18 cellular contexts compared by ENCODE assay signal in the genomic region with DNA sequence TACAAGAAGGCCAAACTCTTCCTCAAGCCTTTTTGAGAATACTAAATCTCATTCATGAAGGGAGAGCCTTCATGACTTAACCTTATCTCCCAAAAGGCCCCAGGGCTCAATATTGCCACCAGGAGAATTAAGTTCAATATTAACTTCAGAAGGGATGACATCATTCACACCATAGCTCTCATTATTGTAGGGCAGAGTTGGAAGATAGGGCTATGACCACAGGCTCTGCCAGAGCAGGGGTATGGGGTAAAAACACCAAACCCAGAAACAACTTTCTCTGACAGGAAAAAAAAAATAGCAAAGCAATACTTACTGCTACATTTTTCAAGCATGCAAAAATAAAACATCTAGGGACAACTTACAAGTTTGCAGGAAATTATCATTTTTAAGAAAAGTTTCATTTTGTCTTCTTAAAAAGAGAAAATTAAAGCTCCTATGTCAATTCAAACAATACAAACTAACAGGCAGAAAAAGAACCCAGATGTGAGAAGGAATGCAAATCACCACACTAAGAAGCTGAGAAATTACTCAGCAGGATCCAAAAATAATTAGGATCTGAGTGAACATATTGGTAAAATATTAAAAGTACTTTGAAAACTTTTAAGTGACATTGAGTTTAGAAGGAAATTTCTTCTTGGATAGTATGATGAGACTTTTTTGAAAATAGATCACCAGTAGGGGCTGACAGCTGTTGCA.
"Had no signal": no experiment of that assay in that cellular context is flagged by ENCODE, and none has a peak within 500 bp of the region (broad histone marks: within the 10 kb centered on the region; RNA-seq: fewer than 3 reads in every experiment).

No MANE protein-coding gene starts in this region.

- H3K4me3 ChIP-seq: hepatocyte, lung, pancreas, smooth muscle cell, tibial artery, upper lobe of left lung, uterus had no signal

- H2AFZ ChIP-seq: hepatocyte had no signal

- DNase-seq: effector memory CD8-positive, alpha-beta T cell; foreskin keratinocyte; head of caudate nucleus; left colon; left ventricle myocardium superior; mesenchymal stem cell; naive B cell; occipital lobe; pancreas; right cardiac atrium; stimulated activated CD4-positive, alpha-beta T cell treated with anti-CD3 and anti-CD28 coated beads, Interleukin-2, amount 100 ng/mL, for 48 hours; stimulated activated naive CD4-positive, alpha-beta T cell treated with Interleukin-2 at 50 U/mL for 16 hours; tibial artery; upper lobe of left lung; uterus had no signal

- H3K79me2 ChIP-seq: hepatocyte had no signal

- FAIRE-seq: pancreas had no signal

- H3K4me2 ChIP-seq: hepatocyte, smooth muscle cell had no signal

- H3K27me3 ChIP-seq: foreskin keratinocyte, hepatocyte, pancreas, tibial artery, upper lobe of left lung, uterus had no signal

- H3K9me3 ChIP-seq: pancreas, uterus had no signal

- H3K36me3 ChIP-seq: pancreas, tibial artery, upper lobe of left lung, uterus had no signal

- ATAC-seq: effector memory CD8-positive, alpha-beta T cell; foreskin keratinocyte; left colon; left ventricle myocardium superior; pancreas; right cardiac atrium had no signal

- H3K4me1 ChIP-seq: foreskin keratinocyte, pancreas, tibial artery, upper lobe of left lung, uterus had no signal

- H3K27ac ChIP-seq: foreskin keratinocyte, hepatocyte, pancreas, tibial artery, upper lobe of left lung, uterus had no signal
